ENCODE assay signal across 1 cellular context in genomic region chr7:149070372-149071140, GRCh38.
TF ChIP-seq lines count a peak whose summit lies in the region.

No MANE protein-coding gene starts in this region.

TF ChIP-seq in K562, 482 proteins besides CTCF, POLR2A, EP300 and RAD21 (continued from another document):
- TF ChIP-seq ZFP30 (CRISPR knock-in tag; IDR thresholded peaks at IDR 0.05; ENCODE audit: borderline replicate concordance) = no peak
- TF ChIP-seq WHSC1 (IDR thresholded peaks at IDR 0.05; ENCODE audit: low read length) = no peak
- no peak for TF ChIP-seq SMARCA4 (IDR thresholded peaks at IDR 0.05)
- TF ChIP-seq MCM2 (IDR thresholded peaks at IDR 0.05; ENCODE audit: low read depth) = no peak
- no peak for TF ChIP-seq PHF8 (IDR thresholded peaks at IDR 0.05; ENCODE audit: borderline replicate concordance, low read length)
- TF ChIP-seq COPS2 (conservative IDR thresholded peaks at IDR 0.05) = no peak
- TF ChIP-seq ID3 (CRISPR knock-in tag; IDR thresholded peaks at IDR 0.05) = no peak
- TF ChIP-seq ID3 (tag; IDR thresholded peaks at IDR 0.05) = no peak
- TF ChIP-seq CTBP1 (IDR thresholded peaks at IDR 0.05; ENCODE audit: borderline replicate concordance) = no peak
- TF ChIP-seq MTA1 (IDR thresholded peaks at IDR 0.05; ENCODE audit: borderline replicate concordance) = no peak
- TF ChIP-seq ZNF717 (CRISPR knock-in tag; IDR thresholded peaks at IDR 0.05) = no peak
- no peak for TF ChIP-seq ZBED1 (IDR thresholded peaks at IDR 0.05)
- TF ChIP-seq TCF7L2 (IDR thresholded peaks at IDR 0.05; ENCODE audit: low read depth, low read length) = no peak
- no peak for TF ChIP-seq CEBPZ (IDR thresholded peaks at IDR 0.05; ENCODE audit: borderline replicate concordance, low read depth, low read length)
- no peak for TF ChIP-seq MCM5 (IDR thresholded peaks at IDR 0.05; ENCODE audit: low read depth)
- TF ChIP-seq PHB (CRISPR knock-in tag; IDR thresholded peaks at IDR 0.05) = no peak
- peak; percentile 58; the same call in 1 of the 2 replicates for TF ChIP-seq ZBTB33 (CRISPR knock-in tag; IDR thresholded peaks at IDR 0.05)
- no peak for TF ChIP-seq PHB2 (IDR thresholded peaks at IDR 0.05; ENCODE audit: low read depth)
- 0 out of 2 replicates have a peak, but pooled peaks have one; percentile 31 for TF ChIP-seq IRF2 (CRISPR knock-in tag; IDR thresholded peaks at IDR 0.05)
- no peak for TF ChIP-seq SFPQ (IDR thresholded peaks at IDR 0.05; ENCODE audit: low read depth, low read length)
